In the genomic region with DNA sequence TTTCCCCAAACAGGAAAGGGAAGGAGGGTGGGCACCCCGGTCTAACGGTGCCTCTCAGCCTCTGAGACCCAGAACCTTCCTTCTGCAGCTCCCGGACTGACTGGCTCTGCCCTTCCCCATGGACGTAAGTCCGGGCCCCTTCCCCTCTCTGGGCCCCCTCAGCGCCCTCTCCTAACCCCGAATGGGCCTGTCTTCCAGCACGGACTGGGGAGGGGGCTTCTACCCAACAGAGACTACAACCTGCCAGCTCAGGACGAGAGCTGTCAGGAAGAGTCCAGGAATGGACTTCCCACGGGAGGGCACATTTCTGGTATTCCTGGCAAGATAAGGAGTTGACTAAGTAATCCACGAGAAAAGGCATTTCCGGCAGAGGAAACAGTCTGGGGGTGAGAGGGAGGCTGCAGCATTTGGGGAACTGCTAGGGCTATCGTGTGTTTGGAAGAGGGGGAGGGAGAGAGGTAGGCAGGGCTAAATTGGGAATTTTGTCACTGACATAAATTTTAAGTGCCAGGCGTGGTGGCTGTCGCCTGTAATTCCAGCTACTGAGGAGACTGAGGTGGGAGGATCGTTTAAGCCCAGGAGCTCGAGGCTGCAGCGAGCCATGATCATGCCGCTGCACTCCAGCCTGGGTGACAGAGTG, we compare ENCODE assay signal across 8 cellular contexts.
DNase-seq lines count a peak whose midpoint lies in the region; ATAC-seq and TF ChIP-seq lines count a peak whose summit lies in the region.

No MANE protein-coding gene starts in this region.

- no peak for ATAC-seq in activated naive CD8-positive, alpha-beta T cell treated with anti-CD3 and anti-CD28 coated beads, Interleukin-2, amount 50 U/mL, for 24 hours
- ATAC-seq in HG02678 (IDR thresholded peaks at IDR 0.05; ENCODE audit: unreplicated experiment) (no peak), GM18498 (IDR thresholded peaks at IDR 0.05; ENCODE audit: unreplicated experiment) (no peak), GM19351 (IDR thresholded peaks at IDR 0.05; ENCODE audit: unreplicated experiment) (no peak)

- peak overlapping the region; percentile 82 for H3K4me3 Mint-ChIP-seq in activated naive CD8-positive, alpha-beta T cell treated with anti-CD3 and anti-CD28 coated beads, Interleukin-2, amount 50 U/mL, for 24 hours
- peak overlapping the region; percentile 83 for H3K4me3 Mint-ChIP-seq in stimulated activated naive CD8-positive, alpha-beta T cell treated with anti-CD3 and anti-CD28 coated beads, Interleukin-15, Interleukin-2, amounts not matched to agents 100 ng/mL and 50 ng/mL, for 24 hours

- no peaks in the 10 kb centered on the region for H4K20me1 ChIP-seq in DOHH2 (ENCODE audit: control insufficient read depth, insufficient read depth, low read depth, low read length)

- no peaks in the 10 kb centered on the region for H3K36me3 Mint-ChIP-seq in activated naive CD8-positive, alpha-beta T cell treated with anti-CD3 and anti-CD28 coated beads, Interleukin-2, amount 50 U/mL, for 24 hours (ENCODE audit: low read depth)
- H3K36me3 Mint-ChIP-seq in stimulated activated naive CD8-positive, alpha-beta T cell treated with anti-CD3 and anti-CD28 coated beads, Interleukin-15, Interleukin-2, amounts not matched to agents 100 ng/mL and 50 ng/mL, for 24 hours (ENCODE audit: low read depth) = no peaks in the 10 kb centered on the region

- peaks cover 6% of the 10 kb centered on the region; the same call in 1 of the 2 replicates for H3K36me3 ChIP-seq in DOHH2 (ENCODE audit: control insufficient read depth, low read length)

- no peaks in the 10 kb centered on the region for H3K9me3 ChIP-seq in DOHH2 (ENCODE audit: control insufficient read depth, insufficient read depth, low read length)

- H3K27me3 ChIP-seq in DOHH2 (ENCODE audit: control insufficient read depth, low read length) = no peaks in the 10 kb centered on the region

- H3K4me1 ChIP-seq in DOHH2 (ENCODE audit: control insufficient read depth, low read length) = peaks cover 28% of the 10 kb centered on the region

- H3K4me1 Mint-ChIP-seq in activated naive CD8-positive, alpha-beta T cell treated with anti-CD3 and anti-CD28 coated beads, Interleukin-2, amount 50 U/mL, for 24 hours = peaks cover 21% of the 10 kb centered on the region
- peaks cover 13% of the 10 kb centered on the region for H3K4me1 Mint-ChIP-seq in stimulated activated naive CD8-positive, alpha-beta T cell treated with anti-CD3 and anti-CD28 coated beads, Interleukin-15, Interleukin-2, amounts not matched to agents 100 ng/mL and 50 ng/mL, for 24 hours (ENCODE audit: low read depth)

- DNase-seq in HS-27A (ENCODE audit: low read depth) (peak; percentile 52), iPS-NIHi11 (ENCODE audit: low spot score) (peak; percentile 46)
- DNase-seq in activated naive CD8-positive, alpha-beta T cell treated with anti-CD3 and anti-CD28 coated beads, Interleukin-2, amount 50 U/mL, for 24 hours = no peak

- peaks cover 15% of the 10 kb centered on the region for H3K79me2 ChIP-seq in DOHH2 (ENCODE audit: control insufficient read depth, low read length)

- no peaks in the 10 kb centered on the region for H3K9me2 ChIP-seq in DOHH2 (replicated peaks; ENCODE audit: control insufficient read depth, low read length)

- H3K27me3 Mint-ChIP-seq in activated naive CD8-positive, alpha-beta T cell treated with anti-CD3 and anti-CD28 coated beads, Interleukin-2, amount 50 U/mL, for 24 hours = peaks cover 5% of the 10 kb centered on the region
- no peaks in the 10 kb centered on the region for H3K27me3 Mint-ChIP-seq in stimulated activated naive CD8-positive, alpha-beta T cell treated with anti-CD3 and anti-CD28 coated beads, Interleukin-15, Interleukin-2, amounts not matched to agents 100 ng/mL and 50 ng/mL, for 24 hours

- H3K9me3 Mint-ChIP-seq in activated naive CD8-positive, alpha-beta T cell treated with anti-CD3 and anti-CD28 coated beads, Interleukin-2, amount 50 U/mL, for 24 hours = no peaks in the 10 kb centered on the region
- H3K9me3 Mint-ChIP-seq in stimulated activated naive CD8-positive, alpha-beta T cell treated with anti-CD3 and anti-CD28 coated beads, Interleukin-15, Interleukin-2, amounts not matched to agents 100 ng/mL and 50 ng/mL, for 24 hours = no peaks in the 10 kb centered on the region

- H3F3A ChIP-seq in DOHH2 (ENCODE audit: control insufficient read depth, insufficient read depth) = peaks cover 3% of the 10 kb centered on the region; the same call in 1 of the 2 replicates

- peak overlapping the region; percentile 78 for H3K4me2 ChIP-seq in DOHH2 (ENCODE audit: low read length)

- peak overlapping the region; percentile 97 for H3K4me3 ChIP-seq in DOHH2 (ENCODE audit: low read length)

- H3K27ac Mint-ChIP-seq in activated naive CD8-positive, alpha-beta T cell treated with anti-CD3 and anti-CD28 coated beads, Interleukin-2, amount 50 U/mL, for 24 hours = peak overlapping the region; percentile 64
- peak overlapping the region; percentile 26 for H3K27ac Mint-ChIP-seq in stimulated activated naive CD8-positive, alpha-beta T cell treated with anti-CD3 and anti-CD28 coated beads, Interleukin-15, Interleukin-2, amounts not matched to agents 100 ng/mL and 50 ng/mL, for 24 hours

- TF ChIP-seq CTCF in DOHH2 (IDR thresholded peaks at IDR 0.05; ENCODE audit: low read depth, low read length, poor library complexity, severe bottlenecking) = no peak

- peak overlapping the region; percentile 71 for H3K27ac ChIP-seq in DOHH2 (ENCODE audit: low read depth, low read length)
